ENCODE assay signal across 16 cellular contexts in the genomic region with DNA sequence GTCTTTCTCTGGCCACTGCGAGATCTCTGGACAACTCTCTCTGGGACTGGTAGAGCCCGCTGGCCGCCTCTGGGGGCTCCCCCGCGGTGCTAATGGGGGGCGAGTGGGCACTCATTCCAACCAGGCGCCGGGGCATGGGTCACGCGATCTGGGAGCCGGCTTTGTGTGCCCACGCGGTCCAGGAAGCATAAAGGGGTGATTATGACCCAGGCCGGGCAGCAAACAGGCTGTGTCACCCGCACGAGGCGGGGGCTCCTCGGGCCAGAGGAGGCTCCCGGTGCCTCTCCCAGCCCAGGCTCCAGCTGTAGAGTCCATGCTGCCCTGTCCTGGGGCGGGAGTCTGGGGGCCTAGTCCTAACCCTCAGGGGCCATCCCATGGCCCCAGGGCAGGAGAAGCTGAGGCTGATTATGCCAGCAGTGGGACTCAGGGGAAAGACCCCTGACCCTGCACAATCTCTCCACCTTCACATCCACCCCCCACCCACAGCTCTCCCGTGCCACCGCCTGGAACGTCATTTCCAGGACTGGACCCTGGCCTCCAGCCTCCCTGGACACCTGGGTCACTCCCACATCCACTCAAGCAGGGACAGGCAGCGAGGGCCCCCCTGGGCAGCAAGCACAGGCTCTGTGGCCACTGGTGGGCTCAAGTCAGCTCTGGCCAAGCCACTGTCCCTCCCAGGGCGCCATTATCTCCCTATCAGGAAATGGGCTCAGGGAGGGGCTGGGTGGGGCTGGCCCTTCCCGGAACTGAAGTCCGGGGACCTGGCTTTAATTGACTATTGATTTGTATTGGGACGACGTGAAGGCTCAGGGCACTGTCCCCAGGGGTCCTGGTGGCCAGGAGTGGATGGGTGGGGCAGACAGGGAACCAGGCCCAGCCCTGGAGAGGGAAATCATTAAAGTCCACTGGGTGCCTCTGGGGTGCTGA. TPM values are rescaled to one million over a fixed set of nuclear protein-coding genes. Genes with fewer than 3 reads are reported as not detected.
A peak's percentile ranks its signal among the peaks of the same experiment; 100 is the strongest.
DNase-seq lines count a peak whose midpoint lies in the region; ATAC-seq and TF ChIP-seq lines count a peak whose summit lies in the region.
"Had no signal": no experiment of that assay in that cellular context is flagged by ENCODE, and none has a peak within 500 bp of the region (broad histone marks: within the 10 kb centered on the region; RNA-seq: fewer than 3 reads in every experiment).

No MANE protein-coding gene starts in this region.

- intact Hi-C loops in natural killer cell (cut with micrococcal nuclease), result no loop called here

- ATAC-seq in natural killer cell (no peak), GM21825 (IDR thresholded peaks at IDR 0.05; ENCODE audit: unreplicated experiment) (no peak)
- no peak for ATAC-seq in stimulated activated effector memory CD8-positive, alpha-beta T cell treated with anti-CD3 and anti-CD28 coated beads, Interleukin-12 subunit alpha, Interleukin-12 subunit beta, amount 100 ng/mL, for 72 hours
- ATAC-seq: effector memory CD8-positive, alpha-beta T cell; natural killer cell treated with Interleukin-12 subunit alpha and Interleukin-12 subunit beta and Interleukin-15 and Interleukin-18, amount 100 ng/mL, for 72 hours; Panc1 had no signal

- peaks cover 38 to 58% (median 44%) of the 10 kb centered on the region in 3 donors for H3K4me1 ChIP-seq in skeletal muscle tissue (ENCODE audit: control insufficient read depth in 3 of 3, insufficient read depth in 3 of 3, low read length in 3 of 3)

- H3K27me3 ChIP-seq in H7 (ENCODE audit: control insufficient read depth, insufficient read depth, low read length), result no peaks in the 10 kb centered on the region
- H3K27me3 ChIP-seq in skeletal muscle tissue (ENCODE audit: control insufficient read depth in 3 of 3, insufficient read depth in 3 of 3, low read length in 3 of 3), result peaks cover 0 to 3% (median 0%) of the 10 kb centered on the region in 3 donors

- H3K9ac ChIP-seq in skeletal muscle tissue (ENCODE audit: low read depth in 1 of 3, low read length in 3 of 3), result peak overlapping the region in 2 of 3 donors; percentile 45 to 83

- no peak for TF ChIP-seq CTCF in natural killer cell (IDR thresholded peaks at IDR 0.05)

- H3K36me3 ChIP-seq in H7 (replicated peaks; ENCODE audit: control insufficient read depth, insufficient read depth, low read length), result peaks cover 1% of the 10 kb centered on the region; the same call in 1 of the 2 replicates
- H3K36me3 ChIP-seq in skeletal muscle tissue (ENCODE audit: control insufficient read depth in 3 of 3, insufficient read depth in 3 of 3, low read length in 3 of 3), result peaks cover under 1 to 5% (median 4%) of the 10 kb centered on the region in 3 donors

- H3K9me3 ChIP-seq in skeletal muscle tissue (ENCODE audit: control insufficient read depth in 3 of 3, low read length in 3 of 3), result no peaks in the 10 kb centered on the region

- no peak overlapping the region for H3K27ac Mint-ChIP-seq in natural killer cell
- H3K27ac Mint-ChIP-seq in stimulated activated effector memory CD8-positive, alpha-beta T cell treated with anti-CD3 and anti-CD28 coated beads, Interleukin-12 subunit alpha, Interleukin-12 subunit beta, amount 100 ng/mL, for 72 hours, result no peak overlapping the region
- H3K27ac Mint-ChIP-seq: B cell; effector memory CD8-positive, alpha-beta T cell; natural killer cell treated with Interleukin-12 subunit alpha and Interleukin-12 subunit beta and Interleukin-15 and Interleukin-18, amount 100 ng/mL, for 72 hours had no signal

- H3K4me1 Mint-ChIP-seq in natural killer cell, result peaks cover 6 to 25% of the 10 kb centered on the region in 2 donors
- peaks cover 17% of the 10 kb centered on the region for H3K4me1 Mint-ChIP-seq in stimulated activated effector memory CD8-positive, alpha-beta T cell treated with anti-CD3 and anti-CD28 coated beads, Interleukin-12 subunit alpha, Interleukin-12 subunit beta, amount 100 ng/mL, for 72 hours

- no peaks in the 10 kb centered on the region for H3K36me3 Mint-ChIP-seq in natural killer cell
- H3K36me3 Mint-ChIP-seq in stimulated activated effector memory CD8-positive, alpha-beta T cell treated with anti-CD3 and anti-CD28 coated beads, Interleukin-12 subunit alpha, Interleukin-12 subunit beta, amount 100 ng/mL, for 72 hours, result no peaks in the 10 kb centered on the region
- H3K36me3 Mint-ChIP-seq: natural killer cell treated with Interleukin-12 subunit alpha and Interleukin-12 subunit beta and Interleukin-15 and Interleukin-18, amount 100 ng/mL, for 72 hours had no signal

- DNase-seq in H7 (peak; percentile 63), caudate nucleus (lab: John Stamatoyannopoulos, UW) (peak in 59 of 61 donors; percentile 12 to 86 (median 66)), medulla oblongata (ENCODE audit: extremely low spot score) (peak; percentile 79), natural killer cell (no peak), cortex of kidney (lab: John Stamatoyannopoulos, UW) (no peak)
- no peak for DNase-seq in stimulated activated effector memory CD8-positive, alpha-beta T cell treated with anti-CD3 and anti-CD28 coated beads, Interleukin-12 subunit alpha, Interleukin-12 subunit beta, amount 100 ng/mL, for 72 hours (ENCODE audit: low spot score in 2 of 2)
- DNase-seq: activated CD4-positive, alpha-beta T cell treated with anti-CD3 and anti-CD28 coated beads, Interleukin-2, amount 50 U/mL, for 4 hours; effector memory CD8-positive, alpha-beta T cell; Kasumi-1; NCI-H1694; NCI-H510A treated with DMSO at 0.1 percent for 48 hours had no signal

- H3K9me3 Mint-ChIP-seq in natural killer cell, result no peaks in the 10 kb centered on the region
- no peaks in the 10 kb centered on the region for H3K9me3 Mint-ChIP-seq in stimulated activated effector memory CD8-positive, alpha-beta T cell treated with anti-CD3 and anti-CD28 coated beads, Interleukin-12 subunit alpha, Interleukin-12 subunit beta, amount 100 ng/mL, for 72 hours
- H3K9me3 Mint-ChIP-seq: natural killer cell treated with Interleukin-12 subunit alpha and Interleukin-12 subunit beta and Interleukin-15 and Interleukin-18, amount 100 ng/mL, for 72 hours had no signal

- no peak overlapping the region for H3K4me3 Mint-ChIP-seq in natural killer cell
- no peak overlapping the region for H3K4me3 Mint-ChIP-seq in stimulated activated effector memory CD8-positive, alpha-beta T cell treated with anti-CD3 and anti-CD28 coated beads, Interleukin-12 subunit alpha, Interleukin-12 subunit beta, amount 100 ng/mL, for 72 hours
- H3K4me3 Mint-ChIP-seq: effector memory CD8-positive, alpha-beta T cell; natural killer cell treated with Interleukin-12 subunit alpha and Interleukin-12 subunit beta and Interleukin-15 and Interleukin-18, amount 100 ng/mL, for 72 hours had no signal

- no peak overlapping the region for H3K4me3 ChIP-seq in H7 (ENCODE audit: insufficient read depth, low read depth, low read length)
- no peak overlapping the region for H3K4me3 ChIP-seq in skeletal muscle tissue (ENCODE audit: low read length in 3 of 3)

- H3K27me3 Mint-ChIP-seq in natural killer cell (ENCODE audit: low read depth in 2 of 2), result peaks cover 10 to 14% of the 10 kb centered on the region in 2 donors

- H3K27ac ChIP-seq in caudate nucleus (ENCODE audit: low read depth, low read length) (peak overlapping the region; percentile 73), skeletal muscle tissue (ENCODE audit: low read depth, low read length) (peak overlapping the region; percentile 19)

RNA-seq across cellular contexts. Expression of a gene that starts 50.0 kb away (rescaled TPM):
- total RNA-seq in H7 (2014; rRNA removed; shearing (Covaris generic)), result 130 and 156 TPM in 2 replicates
- 79.9 TPM for total RNA-seq in skeletal muscle tissue
- under 1 TPM; 0.47 to 0.73 (median 0.61) TPM for total RNA-seq in natural killer cell

Comparison
In these comparisons a context has a peak if more than half of its experiments do, and no peak if none do; other contexts are left out.
1. DNase-seq: peak in H7 (single experiment), caudate nucleus (59 of 61) and medulla oblongata (single experiment); none in natural killer cell (single experiment), cortex of kidney (single experiment) and stimulated activated effector memory CD8-positive, alpha-beta T cell treated with anti-CD3 and anti-CD28 coated beads, Interleukin-12 subunit alpha, Interleukin-12 subunit beta, amount 100 ng/mL, for 72 hours (0 of 2).
2. RNA of a gene that starts 50.0 kb away (total RNA-seq): 130 to 156 TPM in H7 and 79.9 TPM in skeletal muscle tissue (single experiment); 0.47 to 0.73 TPM in natural killer cell; every median in the first group is over 10 times any median in the second.